In genomic region chr7:155162422-155162821, GRCh38 we compare ENCODE assay signal across 3 cellular contexts.
TF ChIP-seq lines count a peak whose summit lies in the region.

No MANE protein-coding gene starts in this region.

TF ChIP-seq in HepG2, 621 proteins besides CTCF, POLR2A, EP300 and RAD21:
- TF ChIP-seq PRDM4 (CRISPR knock-in tag; IDR thresholded peaks at IDR 0.05; ENCODE audit: borderline replicate concordance) (no peak), MAFK (conservative IDR thresholded peaks at IDR 0.05 in 1 of 2, IDR thresholded peaks at IDR 0.05 in 1 of 2; ENCODE audit: low read length in 2 of 2) (peak; percentile 47 to 78; a peak in 3 of 4 replicates), MAFF (IDR thresholded peaks at IDR 0.05; ENCODE audit: low read depth, low read length) (peak; percentile 64)

TF ChIP-seq in IMR-90, 13 proteins besides CTCF, POLR2A, EP300 and RAD21:
- TF ChIP-seq MAFK (IDR thresholded peaks at IDR 0.05; ENCODE audit: low read depth, low read length) (peak; percentile 72), FOS (IDR thresholded peaks at IDR 0.05; ENCODE audit: low read depth, low read length) (no peak)

TF ChIP-seq in GM23338, 12 proteins besides CTCF, POLR2A, EP300 and RAD21:
- no peak for TF ChIP-seq STAT1 (IDR thresholded peaks at IDR 0.05; ENCODE audit: unreplicated experiment)
- no peak for TF ChIP-seq JUNB (IDR thresholded peaks at IDR 0.05; ENCODE audit: unreplicated experiment)
- TF ChIP-seq, protein P1, sequence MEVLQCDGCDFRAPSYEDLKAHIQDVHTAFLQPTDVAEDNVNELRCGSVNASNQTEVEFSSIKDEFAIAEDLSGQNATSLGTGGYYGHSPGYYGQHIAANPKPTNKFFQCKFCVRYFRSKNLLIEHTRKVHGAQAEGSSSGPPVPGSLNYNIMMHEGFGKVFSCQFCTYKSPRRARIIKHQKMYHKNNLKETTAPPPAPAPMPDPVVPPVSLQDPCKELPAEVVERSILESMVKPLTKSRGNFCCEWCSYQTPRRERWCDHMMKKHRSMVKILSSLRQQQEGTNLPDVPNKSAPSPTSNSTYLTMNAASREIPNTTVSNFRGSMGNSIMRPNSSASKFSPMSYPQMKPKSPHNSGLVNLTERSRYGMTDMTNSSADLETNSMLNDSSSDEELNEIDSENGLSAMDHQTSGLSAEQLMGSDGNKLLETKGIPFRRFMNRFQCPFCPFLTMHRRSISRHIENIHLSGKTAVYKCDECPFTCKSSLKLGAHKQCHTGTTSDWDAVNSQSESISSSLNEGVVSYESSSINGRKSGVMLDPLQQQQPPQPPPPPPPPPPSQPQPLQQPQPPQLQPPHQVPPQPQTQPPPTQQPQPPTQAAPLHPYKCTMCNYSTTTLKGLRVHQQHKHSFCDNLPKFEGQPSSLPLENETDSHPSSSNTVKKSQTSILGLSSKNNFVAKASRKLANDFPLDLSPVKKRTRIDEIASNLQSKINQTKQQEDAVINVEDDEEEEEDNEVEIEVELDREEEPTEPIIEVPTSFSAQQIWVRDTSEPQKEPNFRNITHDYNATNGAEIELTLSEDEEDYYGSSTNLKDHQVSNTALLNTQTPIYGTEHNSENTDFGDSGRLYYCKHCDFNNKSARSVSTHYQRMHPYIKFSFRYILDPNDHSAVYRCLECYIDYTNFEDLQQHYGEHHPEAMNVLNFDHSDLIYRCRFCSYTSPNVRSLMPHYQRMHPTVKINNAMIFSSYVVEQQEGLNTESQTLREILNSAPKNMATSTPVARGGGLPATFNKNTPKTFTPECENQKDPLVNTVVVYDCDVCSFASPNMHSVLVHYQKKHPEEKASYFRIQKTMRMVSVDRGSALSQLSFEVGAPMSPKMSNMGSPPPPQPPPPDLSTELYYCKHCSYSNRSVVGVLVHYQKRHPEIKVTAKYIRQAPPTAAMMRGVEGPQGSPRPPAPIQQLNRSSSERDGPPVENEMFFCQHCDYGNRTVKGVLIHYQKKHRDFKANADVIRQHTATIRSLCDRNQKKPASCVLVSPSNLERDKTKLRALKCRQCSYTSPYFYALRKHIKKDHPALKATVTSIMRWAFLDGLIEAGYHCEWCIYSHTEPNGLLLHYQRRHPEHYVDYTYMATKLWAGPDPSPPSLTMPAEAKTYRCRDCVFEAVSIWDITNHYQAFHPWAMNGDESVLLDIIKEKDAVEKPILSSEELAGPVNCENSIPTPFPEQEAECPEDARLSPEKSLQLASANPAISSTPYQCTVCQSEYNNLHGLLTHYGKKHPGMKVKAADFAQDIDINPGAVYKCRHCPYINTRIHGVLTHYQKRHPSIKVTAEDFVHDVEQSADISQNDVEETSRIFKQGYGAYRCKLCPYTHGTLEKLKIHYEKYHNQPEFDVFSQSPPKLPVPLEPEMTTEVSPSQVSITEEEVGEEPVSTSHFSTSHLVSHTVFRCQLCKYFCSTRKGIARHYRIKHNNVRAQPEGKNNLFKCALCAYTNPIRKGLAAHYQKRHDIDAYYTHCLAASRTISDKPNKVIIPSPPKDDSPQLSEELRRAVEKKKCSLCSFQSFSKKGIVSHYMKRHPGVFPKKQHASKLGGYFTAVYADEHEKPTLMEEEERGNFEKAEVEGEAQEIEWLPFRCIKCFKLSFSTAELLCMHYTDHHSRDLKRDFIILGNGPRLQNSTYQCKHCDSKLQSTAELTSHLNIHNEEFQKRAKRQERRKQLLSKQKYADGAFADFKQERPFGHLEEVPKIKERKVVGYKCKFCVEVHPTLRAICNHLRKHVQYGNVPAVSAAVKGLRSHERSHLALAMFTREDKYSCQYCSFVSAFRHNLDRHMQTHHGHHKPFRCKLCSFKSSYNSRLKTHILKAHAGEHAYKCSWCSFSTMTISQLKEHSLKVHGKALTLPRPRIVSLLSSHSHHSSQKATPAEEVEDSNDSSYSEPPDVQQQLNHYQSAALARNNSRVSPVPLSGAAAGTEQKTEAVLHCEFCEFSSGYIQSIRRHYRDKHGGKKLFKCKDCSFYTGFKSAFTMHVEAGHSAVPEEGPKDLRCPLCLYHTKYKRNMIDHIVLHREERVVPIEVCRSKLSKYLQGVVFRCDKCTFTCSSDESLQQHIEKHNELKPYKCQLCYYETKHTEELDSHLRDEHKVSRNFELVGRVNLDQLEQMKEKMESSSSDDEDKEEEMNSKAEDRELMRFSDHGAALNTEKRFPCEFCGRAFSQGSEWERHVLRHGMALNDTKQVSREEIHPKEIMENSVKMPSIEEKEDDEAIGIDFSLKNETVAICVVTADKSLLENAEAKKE (CRISPR knock-in tag; IDR thresholded peaks at IDR 0.05), result no peak
- TF ChIP-seq CREB1 (CRISPR knock-in tag; IDR thresholded peaks at IDR 0.05; ENCODE audit: low read depth), result no peak
- no peak for TF ChIP-seq NANOG (IDR thresholded peaks at IDR 0.05; ENCODE audit: borderline replicate concordance)
- TF ChIP-seq REST (IDR thresholded peaks at IDR 0.05; ENCODE audit: unreplicated experiment), result no peak
- TF ChIP-seq, protein P2, sequence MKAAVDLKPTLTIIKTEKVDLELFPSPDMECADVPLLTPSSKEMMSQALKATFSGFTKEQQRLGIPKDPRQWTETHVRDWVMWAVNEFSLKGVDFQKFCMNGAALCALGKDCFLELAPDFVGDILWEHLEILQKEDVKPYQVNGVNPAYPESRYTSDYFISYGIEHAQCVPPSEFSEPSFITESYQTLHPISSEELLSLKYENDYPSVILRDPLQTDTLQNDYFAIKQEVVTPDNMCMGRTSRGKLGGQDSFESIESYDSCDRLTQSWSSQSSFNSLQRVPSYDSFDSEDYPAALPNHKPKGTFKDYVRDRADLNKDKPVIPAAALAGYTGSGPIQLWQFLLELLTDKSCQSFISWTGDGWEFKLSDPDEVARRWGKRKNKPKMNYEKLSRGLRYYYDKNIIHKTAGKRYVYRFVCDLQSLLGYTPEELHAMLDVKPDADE (IDR thresholded peaks at IDR 0.05), result no peak
- no peak for TF ChIP-seq ZNF331 (CRISPR knock-in tag; IDR thresholded peaks at IDR 0.05; ENCODE audit: low read depth)
- TF ChIP-seq EZH2phosphoT487 (IDR thresholded peaks at IDR 0.05; ENCODE audit: unreplicated experiment), result no peak
- TF ChIP-seq POLR2AphosphoS5 (IDR thresholded peaks at IDR 0.05; ENCODE audit: low read depth), result no peak
- no peak for TF ChIP-seq EZH2 (IDR thresholded peaks at IDR 0.05; ENCODE audit: low read depth, unreplicated experiment)
- TF ChIP-seq ZNF114 (CRISPR knock-in tag; IDR thresholded peaks at IDR 0.05), result no peak
TF ChIP-seq in GM23338: peak in this region for 0.
